ENCODE assay signal across 8 cellular contexts in the genomic region with DNA sequence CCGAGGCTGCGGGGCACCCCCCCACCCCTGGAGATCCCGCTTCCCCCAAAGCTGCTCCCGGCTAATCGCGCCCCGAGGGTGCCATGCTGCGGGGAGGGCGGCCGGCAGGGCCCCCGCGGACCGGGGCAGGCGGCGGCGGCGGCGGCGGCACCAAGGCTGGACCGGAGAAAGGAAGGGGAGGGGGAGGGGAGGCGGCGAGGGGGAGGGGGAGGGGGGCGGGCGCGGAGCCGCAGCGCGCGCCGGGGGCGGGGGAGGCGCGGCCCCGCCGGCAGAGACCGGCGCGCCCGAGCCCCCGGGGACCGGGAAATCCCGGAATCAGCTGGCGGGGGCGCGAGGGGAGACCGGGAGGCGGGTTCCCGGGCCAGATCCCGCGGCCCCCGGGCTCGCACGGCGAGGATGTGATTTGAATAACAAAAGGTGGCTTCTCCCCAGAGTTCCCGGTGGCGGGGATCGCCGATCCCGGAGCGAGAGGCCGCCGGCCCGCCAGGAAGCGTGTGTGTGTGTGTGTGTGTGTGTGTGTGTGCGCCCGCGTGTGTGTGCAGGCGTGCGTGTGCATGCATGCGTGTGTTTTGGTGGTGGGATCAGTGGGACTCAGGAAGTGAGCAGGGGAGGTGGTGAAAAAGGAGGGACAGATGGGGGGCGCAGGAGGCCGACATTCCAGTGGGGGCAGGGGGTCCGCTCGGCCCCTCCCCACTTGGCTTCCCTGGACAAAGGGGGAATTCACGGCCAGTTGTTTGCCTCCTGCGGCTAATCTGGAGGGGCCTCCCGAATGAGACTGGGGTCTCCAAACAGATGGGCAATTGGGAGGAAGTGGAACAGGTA.
A peak's percentile ranks its signal among the peaks of the same experiment; 100 is the strongest.
DNase-seq lines count a peak whose midpoint lies in the region; ATAC-seq and TF ChIP-seq lines count a peak whose summit lies in the region.

No MANE protein-coding gene starts in this region.

- peaks cover 12% of the 10 kb centered on the region for H3K27me3 Mint-ChIP-seq in stimulated activated memory B cell treated with anti-CD40 and anti-IgM and Interleukin-4, amounts not matched to agents 10 μg/mL and 1 μg/mL and 100 μg/mL, for 72 hours

- H3K9ac ChIP-seq in MM.1S (ENCODE audit: low read length) = peak overlapping the region; percentile 63; the same call in 1 of the 2 replicates

- no peaks in the 10 kb centered on the region for H3K9me2 ChIP-seq in MM.1S (replicated peaks; ENCODE audit: insufficient read depth, low read length)

- H4K20me1 ChIP-seq in MM.1S (ENCODE audit: insufficient read depth, low read length) = no peaks in the 10 kb centered on the region

- peak; percentile 50 for ATAC-seq in stimulated activated memory B cell treated with anti-CD40 and anti-IgM and Interleukin-4, amounts not matched to agents 10 μg/mL and 1 μg/mL and 100 μg/mL, for 72 hours
- ATAC-seq in GM19463 (IDR thresholded peaks at IDR 0.05; ENCODE audit: unreplicated experiment) (no peak), GM21528 (IDR thresholded peaks at IDR 0.05; ENCODE audit: low FRiP score, unreplicated experiment) (no peak)

- H3K36me3 Mint-ChIP-seq in stimulated activated memory B cell treated with anti-CD40 and anti-IgM and Interleukin-4, amounts not matched to agents 10 μg/mL and 1 μg/mL and 100 μg/mL, for 72 hours = no peaks in the 10 kb centered on the region

- no peaks in the 10 kb centered on the region for H3K9me3 ChIP-seq in MM.1S (replicated peaks; ENCODE audit: insufficient read depth, low read length)

- peak overlapping the region; percentile 72 for H2AFZ ChIP-seq in MM.1S (ENCODE audit: low read length)

- no peak overlapping the region for H3K27ac ChIP-seq in MM.1S (ENCODE audit: low read length)

- H3K36me3 ChIP-seq in MM.1S (replicated peaks; ENCODE audit: insufficient read depth, low read length) = no peaks in the 10 kb centered on the region

- peaks cover 15% of the 10 kb centered on the region for H3K4me1 Mint-ChIP-seq in stimulated activated memory B cell treated with anti-CD40 and anti-IgM and Interleukin-4, amounts not matched to agents 10 μg/mL and 1 μg/mL and 100 μg/mL, for 72 hours

- H3K4me2 ChIP-seq in MM.1S (ENCODE audit: low read depth, low read length) = peak overlapping the region; percentile 84

- H3K27me3 ChIP-seq in MM.1S (replicated peaks; ENCODE audit: insufficient read depth, low read length) = no peaks in the 10 kb centered on the region

- DNase-seq in Daoy (ENCODE audit: low read depth) = peak; percentile 45
- DNase-seq in MM.1S = no peak
- DNase-seq in activated CD4-positive, alpha-beta T cell treated with anti-CD3 and anti-CD28 coated beads, Interleukin-2, amount 50 U/mL, for 1 hour = peak; percentile 19
- DNase-seq in ecto neural progenitor cell (ENCODE audit: low spot score) = peak; percentile 91
- peak; percentile 33 for DNase-seq in medulla oblongata (ENCODE audit: extremely low spot score)

- no peaks in the 10 kb centered on the region for H3K4me1 ChIP-seq in MM.1S (ENCODE audit: low read length)

- H3K79me2 ChIP-seq in MM.1S (ENCODE audit: low read length) = no peaks in the 10 kb centered on the region

- peak overlapping the region; percentile 85 for H3K4me3 Mint-ChIP-seq in stimulated activated memory B cell treated with anti-CD40 and anti-IgM and Interleukin-4, amounts not matched to agents 10 μg/mL and 1 μg/mL and 100 μg/mL, for 72 hours

- no peaks in the 10 kb centered on the region for H3F3A ChIP-seq in MM.1S (ENCODE audit: insufficient read depth, low read length)

- TF ChIP-seq CTCF in MM.1S (IDR thresholded peaks at IDR 0.05; ENCODE audit: low read length) = no peak

- peak overlapping the region; percentile 75 for H3K4me3 ChIP-seq in MM.1S (ENCODE audit: low read length)

- no peaks in the 10 kb centered on the region for H3K9me3 Mint-ChIP-seq in stimulated activated memory B cell treated with anti-CD40 and anti-IgM and Interleukin-4, amounts not matched to agents 10 μg/mL and 1 μg/mL and 100 μg/mL, for 72 hours

- peak overlapping the region; percentile 75 for H3K27ac Mint-ChIP-seq in stimulated activated memory B cell treated with anti-CD40 and anti-IgM and Interleukin-4, amounts not matched to agents 10 μg/mL and 1 μg/mL and 100 μg/mL, for 72 hours
